Comparison of ENCODE assay signal across 17 cellular contexts in genomic region chr17:32915108-32915700, GRCh38. TPM values are rescaled to one million over a fixed set of nuclear protein-coding genes. Genes with fewer than 3 reads are reported as not detected.
"Had no signal": no experiment of that assay in that cellular context is flagged by ENCODE, and none has a peak within 500 bp of the region (broad histone marks: within the 10 kb centered on the region; RNA-seq: fewer than 3 reads in every experiment).

No MANE protein-coding gene starts in this region.

- H3K4me2 ChIP-seq: smooth muscle cell had no signal

- H3K4me3 ChIP-seq: prostate gland, right lobe of liver, smooth muscle cell, suprapubic skin had no signal

- H3K9me3 ChIP-seq: prostate gland, right lobe of liver, suprapubic skin had no signal

- DNase-seq: activated CD8-positive, alpha-beta T cell treated with anti-CD3 and anti-CD28 coated beads, Interleukin-2, amount 10 ng/mL, durations not matched to agents 7 days and 5 days; activated naive CD4-positive, alpha-beta T cell treated with Interleukin-2 at 50 U/mL for 16 hours; activated naive CD8-positive, alpha-beta T cell treated with anti-CD3 and anti-CD28 coated beads, Interleukin-2, amount 50 U/mL, for 24 hours; aorta; cerebellar nuclear complex; effector memory CD4-positive, alpha-beta T cell; foreskin melanocyte; head of caudate nucleus; right lobe of liver; stimulated activated CD4-positive, alpha-beta T cell treated with anti-CD3 and anti-CD28 coated beads, Interleukin-4, amount 100 ng/mL, for 4 hours; stimulated activated CD8-positive, alpha-beta memory T cell treated with anti-CD3 and anti-CD28 coated beads, Interleukin-4, amount 100 ng/mL, for 48 hours; stimulated activated naive CD8-positive, alpha-beta T cell treated with anti-CD3 and anti-CD28 coated beads, Interleukin-15, Interleukin-2, amounts not matched to agents 100 U/mL and 50 U/mL, for 24 hours; T1000 had no signal

- H3K27ac ChIP-seq: prostate gland, right lobe of liver, suprapubic skin, VCaP had no signal

- H3K4me1 ChIP-seq: prostate gland had no signal

- H3K27me3 ChIP-seq: right lobe of liver, suprapubic skin had no signal

- H3K36me3 ChIP-seq: prostate gland, right lobe of liver, suprapubic skin had no signal

RNA-seq across cellular contexts. Expression of gene TMEM98, which starts 12.7 kb away (rescaled TPM):
- total RNA-seq: activated CD8-positive, alpha-beta T cell treated with anti-CD3 and anti-CD28 coated beads, Interleukin-2, amount 10 ng/mL, durations not matched to agents 7 days and 5 days had no signal
